Comparison of ENCODE assay signal across 20 cellular contexts in the genomic region with DNA sequence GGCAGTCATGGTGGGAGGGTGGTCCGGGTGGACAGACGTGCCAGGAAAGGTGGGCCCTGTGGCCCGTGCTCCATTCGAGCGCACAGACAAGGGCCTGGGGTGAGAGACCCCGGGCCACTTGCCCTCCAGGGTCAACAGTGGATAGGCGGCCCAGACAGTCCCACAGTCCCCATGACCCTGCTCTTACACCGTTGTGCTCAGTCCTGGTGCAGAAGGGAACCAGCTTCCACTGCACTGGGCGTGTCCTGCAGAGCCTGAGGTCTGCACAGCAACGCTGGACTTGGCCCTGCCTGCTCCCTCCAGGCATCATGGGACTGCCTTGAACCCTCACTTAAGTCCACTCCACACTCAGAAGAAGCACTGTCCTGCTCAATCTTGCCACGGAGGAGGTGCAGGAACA. TPM values are rescaled to one million over a fixed set of nuclear protein-coding genes. Genes with fewer than 3 reads are reported as not detected.
DNase-seq lines count a peak whose midpoint lies in the region; ATAC-seq and TF ChIP-seq lines count a peak whose summit lies in the region.
"Had no signal": no experiment of that assay in that cellular context is flagged by ENCODE, and none has a peak within 500 bp of the region (broad histone marks: within the 10 kb centered on the region; RNA-seq: fewer than 3 reads in every experiment).

No MANE protein-coding gene starts in this region.

- H3K9me3 ChIP-seq in body of pancreas, result no peaks in the 10 kb centered on the region
- H3K9me3 ChIP-seq: BE2C, MG63, Peyer's patch had no signal

- no peak for TF ChIP-seq CTCF in WTC11 (IDR thresholded peaks at IDR 0.05)
- no peak for TF ChIP-seq CTCF in progenitor cell of endocrine pancreas (IDR thresholded peaks at IDR 0.05; ENCODE audit: unreplicated experiment)
- TF ChIP-seq CTCF in body of pancreas (IDR thresholded peaks at IDR 0.05), result no peak

- intact Hi-C loops in body of pancreas (cut with DNase I), result no loop called here

- no peak for DNase-seq in WTC11 (ENCODE audit: low spot score)
- peak; percentile 21 for DNase-seq in left lobe of liver (ENCODE audit: low spot score)
- DNase-seq in progenitor cell of endocrine pancreas (ENCODE audit: low spot score, unreplicated experiment), result no peak
- peak; percentile 12 for DNase-seq in ureter (ENCODE audit: low spot score)
- no peak for DNase-seq in activated gamma-delta T cell treated with Interleukin-2 at 50 U/mL for 16 hours
- no peak for DNase-seq in body of pancreas
- DNase-seq in stimulated activated CD4-positive, alpha-beta T cell treated with anti-CD3 and anti-CD28 coated beads, Interleukin-2, amount 100 ng/mL, for 48 hours, result no peak
- DNase-seq: BE2C; Calu3; CD4-positive, alpha-beta T cell; DMS53; H7; MG63; NCI-H1105; NCI-H1694; NCI-H2227 treated with DMSO at 0.1 percent for 48 hours; NCI-H524; Peyer's patch; SIG-M5 had no signal

- no peak overlapping the region for H3K27ac ChIP-seq in body of pancreas
- H3K27ac ChIP-seq: KMS-11, Peyer's patch had no signal

- no peaks in the 10 kb centered on the region for H3K9me3 Mint-ChIP-seq in WTC11
- no peaks in the 10 kb centered on the region for H3K9me3 Mint-ChIP-seq in progenitor cell of endocrine pancreas (ENCODE audit: low read depth)

- H3K27me3 ChIP-seq in body of pancreas, result no peaks in the 10 kb centered on the region
- H3K27me3 ChIP-seq: BE2C, MG63, Peyer's patch had no signal

- H3K4me1 Mint-ChIP-seq in WTC11 (peaks cover 2% of the 10 kb centered on the region; the same call in 1 of the 2 replicates), progenitor cell of endocrine pancreas (ENCODE audit: low read depth) (peaks cover 19% of the 10 kb centered on the region)

- no peak for TF ChIP-seq POLR2A in body of pancreas (IDR thresholded peaks at IDR 0.05)

- H3K27ac Mint-ChIP-seq in WTC11, result peak overlapping the region; percentile 15; the same call in 1 of the 2 replicates
- H3K27ac Mint-ChIP-seq in progenitor cell of endocrine pancreas, result peak overlapping the region; percentile 31
- H3K27ac Mint-ChIP-seq: CD4-positive, alpha-beta T cell had no signal

- H3K4me3 Mint-ChIP-seq in WTC11, result no peak overlapping the region
- no peak overlapping the region for H3K4me3 Mint-ChIP-seq in progenitor cell of endocrine pancreas (ENCODE audit: low read depth)
- H3K4me3 Mint-ChIP-seq: CD4-positive, alpha-beta T cell had no signal

- H3K4me3 ChIP-seq in body of pancreas, result no peak overlapping the region
- H3K4me3 ChIP-seq: MG63, Peyer's patch had no signal

- H3K27me3 Mint-ChIP-seq in WTC11 (ENCODE audit: low read depth) (no peaks in the 10 kb centered on the region), progenitor cell of endocrine pancreas (no peaks in the 10 kb centered on the region)
- H3K27me3 Mint-ChIP-seq: CD4-positive, alpha-beta T cell had no signal

- H3K36me3 Mint-ChIP-seq in WTC11 (peaks cover 31% of the 10 kb centered on the region), progenitor cell of endocrine pancreas (ENCODE audit: insufficient read depth) (peaks cover 8% of the 10 kb centered on the region)

- no peak for ATAC-seq in WTC11
- no peak for ATAC-seq in left lobe of liver
- ATAC-seq in body of pancreas, result no peak

- no peaks in the 10 kb centered on the region for H3K4me1 ChIP-seq in body of pancreas
- H3K4me1 ChIP-seq: BE2C, Peyer's patch had no signal

- 76 to 91% methylated on average over 10 to 11 of the region's 11 CpGs for WGBS in body of pancreas, 2 donors

- no peaks in the 10 kb centered on the region for H3K36me3 ChIP-seq in body of pancreas (replicated peaks in 1 of 2; ENCODE audit: insufficient read depth in 1 of 2, low read depth in 2 of 2)
- H3K36me3 ChIP-seq: BE2C had no signal

- CTCF ChIA-PET in WTC11 (lab: Charles Lee), result no interaction called here

- POLR2A ChIA-PET in WTC11 (lab: Charles Lee), result interaction anchor here (0.9 kb wide), 1 partner anchor 10 kb away, joined by 4 read pairs; no protein-coding TSS in a partner anchor

TF ChIP-seq in WTC11, 78 proteins besides CTCF, POLR2A, EP300 and RAD21 (continues in another document):
- TF ChIP-seq, protein P1, sequence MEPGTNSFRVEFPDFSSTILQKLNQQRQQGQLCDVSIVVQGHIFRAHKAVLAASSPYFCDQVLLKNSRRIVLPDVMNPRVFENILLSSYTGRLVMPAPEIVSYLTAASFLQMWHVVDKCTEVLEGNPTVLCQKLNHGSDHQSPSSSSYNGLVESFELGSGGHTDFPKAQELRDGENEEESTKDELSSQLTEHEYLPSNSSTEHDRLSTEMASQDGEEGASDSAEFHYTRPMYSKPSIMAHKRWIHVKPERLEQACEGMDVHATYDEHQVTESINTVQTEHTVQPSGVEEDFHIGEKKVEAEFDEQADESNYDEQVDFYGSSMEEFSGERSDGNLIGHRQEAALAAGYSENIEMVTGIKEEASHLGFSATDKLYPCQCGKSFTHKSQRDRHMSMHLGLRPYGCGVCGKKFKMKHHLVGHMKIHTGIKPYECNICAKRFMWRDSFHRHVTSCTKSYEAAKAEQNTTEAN (CRISPR knock-in tag; IDR thresholded peaks at IDR 0.05), result no peak
- no peak for TF ChIP-seq NR3C1 (CRISPR knock-in tag; conservative IDR thresholded peaks at IDR 0.05; ENCODE audit: low read depth)
- TF ChIP-seq, protein P2, sequence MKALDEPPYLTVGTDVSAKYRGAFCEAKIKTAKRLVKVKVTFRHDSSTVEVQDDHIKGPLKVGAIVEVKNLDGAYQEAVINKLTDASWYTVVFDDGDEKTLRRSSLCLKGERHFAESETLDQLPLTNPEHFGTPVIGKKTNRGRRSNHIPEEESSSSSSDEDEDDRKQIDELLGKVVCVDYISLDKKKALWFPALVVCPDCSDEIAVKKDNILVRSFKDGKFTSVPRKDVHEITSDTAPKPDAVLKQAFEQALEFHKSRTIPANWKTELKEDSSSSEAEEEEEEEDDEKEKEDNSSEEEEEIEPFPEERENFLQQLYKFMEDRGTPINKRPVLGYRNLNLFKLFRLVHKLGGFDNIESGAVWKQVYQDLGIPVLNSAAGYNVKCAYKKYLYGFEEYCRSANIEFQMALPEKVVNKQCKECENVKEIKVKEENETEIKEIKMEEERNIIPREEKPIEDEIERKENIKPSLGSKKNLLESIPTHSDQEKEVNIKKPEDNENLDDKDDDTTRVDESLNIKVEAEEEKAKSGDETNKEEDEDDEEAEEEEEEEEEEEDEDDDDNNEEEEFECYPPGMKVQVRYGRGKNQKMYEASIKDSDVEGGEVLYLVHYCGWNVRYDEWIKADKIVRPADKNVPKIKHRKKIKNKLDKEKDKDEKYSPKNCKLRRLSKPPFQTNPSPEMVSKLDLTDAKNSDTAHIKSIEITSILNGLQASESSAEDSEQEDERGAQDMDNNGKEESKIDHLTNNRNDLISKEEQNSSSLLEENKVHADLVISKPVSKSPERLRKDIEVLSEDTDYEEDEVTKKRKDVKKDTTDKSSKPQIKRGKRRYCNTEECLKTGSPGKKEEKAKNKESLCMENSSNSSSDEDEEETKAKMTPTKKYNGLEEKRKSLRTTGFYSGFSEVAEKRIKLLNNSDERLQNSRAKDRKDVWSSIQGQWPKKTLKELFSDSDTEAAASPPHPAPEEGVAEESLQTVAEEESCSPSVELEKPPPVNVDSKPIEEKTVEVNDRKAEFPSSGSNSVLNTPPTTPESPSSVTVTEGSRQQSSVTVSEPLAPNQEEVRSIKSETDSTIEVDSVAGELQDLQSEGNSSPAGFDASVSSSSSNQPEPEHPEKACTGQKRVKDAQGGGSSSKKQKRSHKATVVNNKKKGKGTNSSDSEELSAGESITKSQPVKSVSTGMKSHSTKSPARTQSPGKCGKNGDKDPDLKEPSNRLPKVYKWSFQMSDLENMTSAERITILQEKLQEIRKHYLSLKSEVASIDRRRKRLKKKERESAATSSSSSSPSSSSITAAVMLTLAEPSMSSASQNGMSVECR (CRISPR knock-in tag; IDR thresholded peaks at IDR 0.05; ENCODE audit: borderline replicate concordance), result no peak
- no peak for TF ChIP-seq EMX1 (CRISPR knock-in tag; IDR thresholded peaks at IDR 0.05)
- TF ChIP-seq JAZF1 (CRISPR knock-in tag; IDR thresholded peaks at IDR 0.05), result no peak
- TF ChIP-seq FOXK1 (CRISPR knock-in tag; IDR thresholded peaks at IDR 0.05), result no peak
- TF ChIP-seq MYBL2 (CRISPR knock-in tag; IDR thresholded peaks at IDR 0.05), result no peak
- no peak for TF ChIP-seq ESRRA (CRISPR knock-in tag; IDR thresholded peaks at IDR 0.05; ENCODE audit: borderline replicate concordance)
- TF ChIP-seq CREM (CRISPR knock-in tag; IDR thresholded peaks at IDR 0.05), result no peak
- TF ChIP-seq, protein P3, sequence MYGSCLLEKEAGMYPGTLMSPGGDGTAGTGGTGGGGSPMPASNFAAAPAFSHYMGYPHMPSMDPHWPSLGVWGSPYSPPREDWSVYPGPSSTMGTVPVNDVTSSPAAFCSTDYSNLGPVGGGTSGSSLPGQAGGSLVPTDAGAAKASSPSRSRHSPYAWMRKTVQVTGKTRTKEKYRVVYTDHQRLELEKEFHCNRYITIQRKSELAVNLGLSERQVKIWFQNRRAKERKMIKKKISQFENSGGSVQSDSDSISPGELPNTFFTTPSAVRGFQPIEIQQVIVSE (CRISPR knock-in tag; IDR thresholded peaks at IDR 0.05; ENCODE audit: borderline replicate concordance), result no peak
- TF ChIP-seq ZNF423 (CRISPR knock-in tag; IDR thresholded peaks at IDR 0.05), result no peak
- TF ChIP-seq, protein P4, sequence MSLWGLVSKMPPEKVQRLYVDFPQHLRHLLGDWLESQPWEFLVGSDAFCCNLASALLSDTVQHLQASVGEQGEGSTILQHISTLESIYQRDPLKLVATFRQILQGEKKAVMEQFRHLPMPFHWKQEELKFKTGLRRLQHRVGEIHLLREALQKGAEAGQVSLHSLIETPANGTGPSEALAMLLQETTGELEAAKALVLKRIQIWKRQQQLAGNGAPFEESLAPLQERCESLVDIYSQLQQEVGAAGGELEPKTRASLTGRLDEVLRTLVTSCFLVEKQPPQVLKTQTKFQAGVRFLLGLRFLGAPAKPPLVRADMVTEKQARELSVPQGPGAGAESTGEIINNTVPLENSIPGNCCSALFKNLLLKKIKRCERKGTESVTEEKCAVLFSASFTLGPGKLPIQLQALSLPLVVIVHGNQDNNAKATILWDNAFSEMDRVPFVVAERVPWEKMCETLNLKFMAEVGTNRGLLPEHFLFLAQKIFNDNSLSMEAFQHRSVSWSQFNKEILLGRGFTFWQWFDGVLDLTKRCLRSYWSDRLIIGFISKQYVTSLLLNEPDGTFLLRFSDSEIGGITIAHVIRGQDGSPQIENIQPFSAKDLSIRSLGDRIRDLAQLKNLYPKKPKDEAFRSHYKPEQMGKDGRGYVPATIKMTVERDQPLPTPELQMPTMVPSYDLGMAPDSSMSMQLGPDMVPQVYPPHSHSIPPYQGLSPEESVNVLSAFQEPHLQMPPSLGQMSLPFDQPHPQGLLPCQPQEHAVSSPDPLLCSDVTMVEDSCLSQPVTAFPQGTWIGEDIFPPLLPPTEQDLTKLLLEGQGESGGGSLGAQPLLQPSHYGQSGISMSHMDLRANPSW (CRISPR knock-in tag; conservative IDR thresholded peaks at IDR 0.05; ENCODE audit: low read depth), result no peak
- no peak for TF ChIP-seq ZNF416 (CRISPR knock-in tag; IDR thresholded peaks at IDR 0.05)

RNA-seq across cellular contexts. Expression of a gene that starts 52.0 kb away (rescaled TPM):
- total RNA-seq in WTC11 (2021), result 146 to 166 TPM (median 157 TPM) in 3 replicates
- total RNA-seq in left lobe of liver, result 9.4 TPM
- 242 and 256 TPM in 2 replicates for total RNA-seq in progenitor cell of endocrine pancreas
- 20.2 TPM for total RNA-seq in ureter
- 10 to 100 TPM in 1 of 2 donors, 1 to 10 TPM in 1; 7.0 to 41.9 TPM for total RNA-seq in body of pancreas
- total RNA-seq: Calu3 had no signal

Comparison
In these comparisons a context has a peak if more than half of its experiments do, and no peak if none do; other contexts are left out.
1. DNase-seq: peak in left lobe of liver (single experiment) and ureter (single experiment); none in WTC11 (single experiment), progenitor cell of endocrine pancreas (single experiment), activated gamma-delta T cell treated with Interleukin-2 at 50 U/mL for 16 hours (single experiment), body of pancreas (0 of 4) and stimulated activated CD4-positive, alpha-beta T cell treated with anti-CD3 and anti-CD28 coated beads, Interleukin-2, amount 100 ng/mL, for 48 hours (0 of 2).